Comparison of ENCODE assay signal across 17 cellular contexts in genomic region chr3:178562869-178563232, GRCh38. TPM values are rescaled to one million over a fixed set of nuclear protein-coding genes. Genes with fewer than 3 reads are reported as not detected.
A peak's percentile ranks its signal among the peaks of the same experiment; 100 is the strongest.
DNase-seq lines count a peak whose midpoint lies in the region; ATAC-seq and TF ChIP-seq lines count a peak whose summit lies in the region.
"Had no signal": no experiment of that assay in that cellular context is flagged by ENCODE, and none has a peak within 500 bp of the region (broad histone marks: within the 10 kb centered on the region; RNA-seq: fewer than 3 reads in every experiment).

No MANE protein-coding gene starts in this region.

- peak overlapping the region; percentile 94 for H3K4me2 ChIP-seq in SU-DHL-6 (ENCODE audit: low read depth, low read length, poor library complexity, severe bottlenecking)

- peaks cover 59% of the 10 kb centered on the region for H3F3A ChIP-seq in SU-DHL-6 (ENCODE audit: insufficient read depth)

- peaks cover 92% of the 10 kb centered on the region for H3K79me2 ChIP-seq in SU-DHL-6 (ENCODE audit: insufficient read depth, low read length)

- H3K4me3 ChIP-seq in GM12865 (ENCODE audit: low read depth, low read length) (no peak overlapping the region), SU-DHL-6 (ENCODE audit: insufficient read depth, low read length, poor library complexity, severe bottlenecking) (peak overlapping the region; percentile 94), gastrocnemius medialis (no peak overlapping the region)
- H3K4me3 ChIP-seq: pancreas, spleen, thoracic aorta had no signal

- H3K27me3 ChIP-seq in SU-DHL-6 (ENCODE audit: low read length) (no peaks in the 10 kb centered on the region), foreskin keratinocyte (no peaks in the 10 kb centered on the region), gastrocnemius medialis (no peaks in the 10 kb centered on the region)
- H3K27me3 ChIP-seq: pancreas, spleen had no signal

- no peak overlapping the region for H3K4me3 Mint-ChIP-seq in stimulated activated effector memory CD8-positive, alpha-beta T cell treated with anti-CD3 and anti-CD28 coated beads, Interleukin-12 subunit alpha, Interleukin-12 subunit beta, amount 100 ng/mL, for 72 hours
- no peak overlapping the region for H3K4me3 Mint-ChIP-seq in activated T-helper 1 cell treated with anti-CD3 and anti-CD28 coated beads, Interleukin-12 subunit alpha, Interleukin-12 subunit beta, Interleukin-2, Interleukin-4 antibody, amounts not matched to agents 30 ng/mL and 10 ng/mL and 1 ng/mL, durations not matched to agents 14 hours and 24 hours and 36 hours
- H3K4me3 Mint-ChIP-seq: activated B cell treated with CpG ODN at 0.5 μM for 24 hours; activated naive CD8-positive, alpha-beta T cell treated with anti-CD3 and anti-CD28 coated beads for 36 hours; CD14-positive monocyte had no signal

- in situ Hi-C loops in gastrocnemius medialis (cut with MboI; ENCODE audit: low sequenced_read_pairs in 4 of 4), result no loop called here

- H3K27me3 Mint-ChIP-seq in activated T-helper 1 cell treated with anti-CD3 and anti-CD28 coated beads, Interleukin-12 subunit alpha, Interleukin-12 subunit beta, Interleukin-2, Interleukin-4 antibody, amounts not matched to agents 30 ng/mL and 10 ng/mL and 1 ng/mL, durations not matched to agents 14 hours and 24 hours and 36 hours (ENCODE audit: insufficient read depth), result no peaks in the 10 kb centered on the region
- H3K27me3 Mint-ChIP-seq: activated naive CD8-positive, alpha-beta T cell treated with anti-CD3 and anti-CD28 coated beads for 36 hours had no signal

- H3K9me3 Mint-ChIP-seq in stimulated activated effector memory CD8-positive, alpha-beta T cell treated with anti-CD3 and anti-CD28 coated beads, Interleukin-12 subunit alpha, Interleukin-12 subunit beta, amount 100 ng/mL, for 72 hours, result no peaks in the 10 kb centered on the region
- no peaks in the 10 kb centered on the region for H3K9me3 Mint-ChIP-seq in activated T-helper 1 cell treated with anti-CD3 and anti-CD28 coated beads, Interleukin-12 subunit alpha, Interleukin-12 subunit beta, Interleukin-2, Interleukin-4 antibody, amounts not matched to agents 30 ng/mL and 10 ng/mL and 1 ng/mL, durations not matched to agents 14 hours and 24 hours and 36 hours
- H3K9me3 Mint-ChIP-seq: activated B cell treated with CpG ODN at 0.5 μM for 24 hours; activated naive CD8-positive, alpha-beta T cell treated with anti-CD3 and anti-CD28 coated beads for 36 hours had no signal

- TF ChIP-seq POLR2A in gastrocnemius medialis (IDR thresholded peaks at IDR 0.05), result no peak

- H3K9ac ChIP-seq in SU-DHL-6 (ENCODE audit: low read length), result peak overlapping the region; percentile 84

- H2AFZ ChIP-seq in SU-DHL-6 (ENCODE audit: low read depth, low read length, severe bottlenecking), result no peak overlapping the region

- H3K9me3 ChIP-seq in SU-DHL-6 (ENCODE audit: insufficient read depth, low read length) (0 out of 2 replicates have a peak, but pooled peaks cover 5% of the 10 kb centered on the region), gastrocnemius medialis (no peaks in the 10 kb centered on the region)
- H3K9me3 ChIP-seq: pancreas, spleen, thoracic aorta had no signal

- peak; percentile 31 for DNase-seq in GM12865 (ENCODE audit: low read depth)
- DNase-seq in foreskin keratinocyte, result peak in 1 of 2 donors; percentile 8
- peak; percentile 9 for DNase-seq in smooth muscle cell of the brain vasculature (ENCODE audit: low read depth, low spot score)
- DNase-seq in stimulated activated effector memory CD8-positive, alpha-beta T cell treated with anti-CD3 and anti-CD28 coated beads, Interleukin-12 subunit alpha, Interleukin-12 subunit beta, amount 100 ng/mL, for 72 hours (ENCODE audit: low spot score in 2 of 2), result no peak
- no peak for DNase-seq in gastrocnemius medialis
- DNase-seq in activated T-helper 1 cell treated with anti-CD3 and anti-CD28 coated beads, Interleukin-12 subunit alpha, Interleukin-12 subunit beta, Interleukin-2, Interleukin-4 antibody, amounts not matched to agents 30 ng/mL and 10 ng/mL and 1 ng/mL, durations not matched to agents 14 hours and 24 hours and 36 hours (ENCODE audit: low spot score), result no peak
- DNase-seq: activated B cell treated with CpG ODN at 0.5 μM for 24 hours; activated naive CD8-positive, alpha-beta T cell treated with anti-CD3 and anti-CD28 coated beads for 36 hours; NCI-H1930; NCI-H446; pancreas; spleen; T-helper 2 cell had no signal

- no peaks in the 10 kb centered on the region for H3K4me1 Mint-ChIP-seq in stimulated activated effector memory CD8-positive, alpha-beta T cell treated with anti-CD3 and anti-CD28 coated beads, Interleukin-12 subunit alpha, Interleukin-12 subunit beta, amount 100 ng/mL, for 72 hours
- H3K4me1 Mint-ChIP-seq in activated T-helper 1 cell treated with anti-CD3 and anti-CD28 coated beads, Interleukin-12 subunit alpha, Interleukin-12 subunit beta, Interleukin-2, Interleukin-4 antibody, amounts not matched to agents 30 ng/mL and 10 ng/mL and 1 ng/mL, durations not matched to agents 14 hours and 24 hours and 36 hours (ENCODE audit: low read depth), result no peaks in the 10 kb centered on the region
- H3K4me1 Mint-ChIP-seq: activated B cell treated with CpG ODN at 0.5 μM for 24 hours; activated naive CD8-positive, alpha-beta T cell treated with anti-CD3 and anti-CD28 coated beads for 36 hours; CD14-positive monocyte had no signal

- H3K36me3 Mint-ChIP-seq in stimulated activated effector memory CD8-positive, alpha-beta T cell treated with anti-CD3 and anti-CD28 coated beads, Interleukin-12 subunit alpha, Interleukin-12 subunit beta, amount 100 ng/mL, for 72 hours, result no peaks in the 10 kb centered on the region
- no peaks in the 10 kb centered on the region for H3K36me3 Mint-ChIP-seq in activated T-helper 1 cell treated with anti-CD3 and anti-CD28 coated beads, Interleukin-12 subunit alpha, Interleukin-12 subunit beta, Interleukin-2, Interleukin-4 antibody, amounts not matched to agents 30 ng/mL and 10 ng/mL and 1 ng/mL, durations not matched to agents 14 hours and 24 hours and 36 hours (ENCODE audit: low read depth)
- H3K36me3 Mint-ChIP-seq: activated naive CD8-positive, alpha-beta T cell treated with anti-CD3 and anti-CD28 coated beads for 36 hours; CD14-positive monocyte had no signal

- ATAC-seq in foreskin keratinocyte, result peak; percentile 51
- no peak for ATAC-seq in stimulated activated effector memory CD8-positive, alpha-beta T cell treated with anti-CD3 and anti-CD28 coated beads, Interleukin-12 subunit alpha, Interleukin-12 subunit beta, amount 100 ng/mL, for 72 hours
- ATAC-seq in gastrocnemius medialis, result no peak
- ATAC-seq: pancreas had no signal

- no peak overlapping the region for H3K27ac Mint-ChIP-seq in stimulated activated effector memory CD8-positive, alpha-beta T cell treated with anti-CD3 and anti-CD28 coated beads, Interleukin-12 subunit alpha, Interleukin-12 subunit beta, amount 100 ng/mL, for 72 hours
- H3K27ac Mint-ChIP-seq in activated T-helper 1 cell treated with anti-CD3 and anti-CD28 coated beads, Interleukin-12 subunit alpha, Interleukin-12 subunit beta, Interleukin-2, Interleukin-4 antibody, amounts not matched to agents 30 ng/mL and 10 ng/mL and 1 ng/mL, durations not matched to agents 14 hours and 24 hours and 36 hours, result no peak overlapping the region
- H3K27ac Mint-ChIP-seq: activated B cell treated with CpG ODN at 0.5 μM for 24 hours; activated naive CD8-positive, alpha-beta T cell treated with anti-CD3 and anti-CD28 coated beads for 36 hours; CD14-positive monocyte had no signal

- peak overlapping the region; percentile 87 for H3K27ac ChIP-seq in SU-DHL-6 (ENCODE audit: low read depth, low read length)
- H3K27ac ChIP-seq in foreskin keratinocyte, result no peak overlapping the region
- H3K27ac ChIP-seq in gastrocnemius medialis, result no peak overlapping the region
- H3K27ac ChIP-seq: pancreas, spleen, thoracic aorta had no signal

- H3K9me2 ChIP-seq in SU-DHL-6 (replicated peaks; ENCODE audit: insufficient read depth, low read length), result no peaks in the 10 kb centered on the region

- H3K4me1 ChIP-seq in foreskin keratinocyte (no peaks in the 10 kb centered on the region), gastrocnemius medialis (peaks cover 11 to 21% of the 10 kb centered on the region in 2 donors)
- H3K4me1 ChIP-seq: pancreas, spleen had no signal

- peaks cover 6% of the 10 kb centered on the region; the same call in 1 of the 2 replicates for H4K20me1 ChIP-seq in SU-DHL-6 (ENCODE audit: low read depth, low read length)

- intact Hi-C loops in gastrocnemius medialis (cut with DNase I; ENCODE audit: low total_unique reads), result no loop called here
- intact Hi-C loops in activated T-helper 1 cell treated with anti-CD3 and anti-CD28 coated beads, Interleukin-12 subunit alpha, Interleukin-12 subunit beta, Interleukin-2, Interleukin-4 antibody, amounts not matched to agents 30 ng/mL and 10 ng/mL and 1 ng/mL, durations not matched to agents 14 hours and 24 hours and 36 hours (cut with micrococcal nuclease), result no loop called here

- no peak for TF ChIP-seq CTCF in GM12865 (IDR thresholded peaks at IDR 0.05; ENCODE audit: insufficient read depth, low read depth, low read length, missing control alignments)
- no peak for TF ChIP-seq CTCF in SU-DHL-6 (IDR thresholded peaks at IDR 0.05; ENCODE audit: insufficient read depth, low read length, poor library complexity, severe bottlenecking)
- no peak for TF ChIP-seq CTCF in foreskin keratinocyte (conservative IDR thresholded peaks at IDR 0.05)
- no peak for TF ChIP-seq CTCF in gastrocnemius medialis (IDR thresholded peaks at IDR 0.05 in 4 of 5, conservative IDR thresholded peaks at IDR 0.05 in 1 of 5)

- H3K36me3 ChIP-seq in SU-DHL-6 (ENCODE audit: low read length) (peaks cover 66% of the 10 kb centered on the region), gastrocnemius medialis (no peaks in the 10 kb centered on the region)
- H3K36me3 ChIP-seq: pancreas, spleen, thoracic aorta had no signal

RNA-seq across cellular contexts. Expression of gene KCNMB2, which starts 26.6 kb away (rescaled TPM):
- total RNA-seq in foreskin keratinocyte (not detected in 2 replicates), gastrocnemius medialis (not detected)
- not detected in 2 replicates for polyA plus RNA-seq in foreskin keratinocyte
- not detected in 2 replicates for total RNA-seq in activated T-helper 1 cell treated with anti-CD3 and anti-CD28 coated beads, Interleukin-12 subunit alpha, Interleukin-12 subunit beta, Interleukin-2, Interleukin-4 antibody, amounts not matched to agents 30 ng/mL and 10 ng/mL and 1 ng/mL, durations not matched to agents 14 hours and 24 hours and 36 hours
- total RNA-seq: activated B cell treated with CpG ODN at 0.5 μM for 24 hours; activated naive CD8-positive, alpha-beta T cell treated with anti-CD3 and anti-CD28 coated beads for 36 hours; bronchial epithelial cell; thoracic aorta had no signal
- polyA plus RNA-seq: CD14-positive monocyte had no signal

Comparison
In these comparisons a context has a peak if more than half of its experiments do, and no peak if none do; other contexts are left out.
1. DNase-seq: peak in GM12865 (single experiment) and smooth muscle cell of the brain vasculature (single experiment); none in stimulated activated effector memory CD8-positive, alpha-beta T cell treated with anti-CD3 and anti-CD28 coated beads, Interleukin-12 subunit alpha, Interleukin-12 subunit beta, amount 100 ng/mL, for 72 hours (0 of 2), gastrocnemius medialis (0 of 2) and activated T-helper 1 cell treated with anti-CD3 and anti-CD28 coated beads, Interleukin-12 subunit alpha, Interleukin-12 subunit beta, Interleukin-2, Interleukin-4 antibody, amounts not matched to agents 30 ng/mL and 10 ng/mL and 1 ng/mL, durations not matched to agents 14 hours and 24 hours and 36 hours (single experiment).